Comparison of ENCODE assay signal across 8 cellular contexts in the genomic region with DNA sequence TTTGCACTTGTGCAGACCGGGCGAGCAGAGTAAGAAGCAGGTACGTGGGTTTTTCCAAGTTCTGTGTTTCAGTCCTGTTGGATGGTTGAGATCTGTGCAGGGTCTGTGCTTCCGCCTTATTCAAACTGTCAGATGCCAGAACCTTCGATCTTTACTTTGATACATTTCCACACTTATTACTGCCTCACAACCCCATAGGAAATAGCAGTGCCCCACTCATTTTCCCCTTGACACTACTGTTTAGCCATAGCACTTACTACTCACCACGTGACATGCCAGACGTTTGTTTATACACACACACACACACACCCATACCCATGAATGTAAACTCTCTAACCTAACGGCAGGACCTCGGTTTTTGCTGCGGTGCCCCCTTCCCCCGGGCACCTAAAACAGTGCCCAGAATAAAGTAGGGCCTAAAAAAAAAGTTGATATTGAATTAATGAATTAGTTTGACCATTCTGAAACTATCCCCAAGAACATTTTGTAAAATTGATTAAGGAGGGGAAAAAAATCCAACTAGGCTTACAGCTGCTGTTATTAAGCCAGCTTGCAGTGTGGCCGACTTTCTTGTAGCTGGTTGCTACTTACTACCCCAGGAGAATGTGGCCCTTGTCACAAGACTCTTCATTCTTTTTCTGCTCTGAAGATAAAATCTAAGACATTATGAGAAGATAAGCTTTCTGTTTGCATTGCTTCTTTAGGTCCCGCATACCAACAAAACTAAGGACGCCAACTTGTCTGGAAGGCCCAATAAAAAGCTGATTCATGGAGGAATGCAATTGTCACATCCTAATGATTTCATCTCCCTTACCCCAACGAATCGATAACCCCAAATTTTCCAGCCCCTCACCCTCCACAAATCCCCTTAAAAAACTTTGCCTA. TPM values are rescaled to one million over a fixed set of nuclear protein-coding genes. Genes with fewer than 3 reads are reported as not detected.
DNase-seq lines count a peak whose midpoint lies in the region; ATAC-seq, FAIRE-seq and TF ChIP-seq lines count a peak whose summit lies in the region.

No MANE protein-coding gene starts in this region.

- H3K4me1 ChIP-seq in Panc1 (ENCODE audit: control insufficient read depth, insufficient read depth, low read length) (peaks cover 10% of the 10 kb centered on the region), ectodermal cell (ENCODE audit: control insufficient read depth, insufficient read depth, low read length) (no peaks in the 10 kb centered on the region), mucosa of descending colon (ENCODE audit: low read depth) (peaks cover 12% of the 10 kb centered on the region)

- peak overlapping the region; percentile 32 for H3K27ac ChIP-seq in AG04450 (ENCODE audit: low read depth, low read length)
- H3K27ac ChIP-seq in Panc1 (ENCODE audit: low read length) = peak overlapping the region; percentile 84
- H3K27ac ChIP-seq in ectodermal cell (ENCODE audit: insufficient read depth, low read depth, low read length, poor library complexity, severe bottlenecking) = peak overlapping the region; percentile 84

- TF ChIP-seq CTCF in AG04450 (IDR thresholded peaks at IDR 0.05; ENCODE audit: low read depth, low read length) (no peak), Panc1 (IDR thresholded peaks at IDR 0.05) (no peak), mucosa of descending colon (IDR thresholded peaks at IDR 0.05) (no peak)

- no peaks in the 10 kb centered on the region for H3K9me3 ChIP-seq in AG04450 (ENCODE audit: control insufficient read depth, insufficient read depth, low read length)
- no peaks in the 10 kb centered on the region for H3K9me3 ChIP-seq in Panc1 (ENCODE audit: control insufficient read depth, insufficient read depth, low read depth, low read length)
- H3K9me3 ChIP-seq in ectodermal cell (ENCODE audit: control insufficient read depth, low read length) = no peaks in the 10 kb centered on the region
- H3K9me3 ChIP-seq in mucosa of descending colon = no peaks in the 10 kb centered on the region

- DNase-seq in AG04450 (ENCODE audit: low read depth, low spot score) = no peak
- DNase-seq in Panc1 (ENCODE audit: low read depth, low spot score) = no peak
- peak in 2 of 3 donors; percentile 35 to 63 for DNase-seq in mucosa of descending colon
- DNase-seq in NAMALWA (ENCODE audit: low spot score) = no peak
- no peak for DNase-seq in H54 (ENCODE audit: insufficient read length, low spot score)

- intact Hi-C loops in Panc1 (cut with micrococcal nuclease; ENCODE audit: unreplicated experiment) (loop anchor here (10.0 kb wide), 1 partner anchor 204 kb away; no protein-coding TSS in a partner anchor), mucosa of descending colon (cut with DNase I, micrococcal nuclease) (no loop called here)

- BruUV-seq in Panc1 (replicated peaks; lab: Mats Ljungman, UMichigan) = TSS peak; percentile 72

- H3K36me3 ChIP-seq in Panc1 (ENCODE audit: control insufficient read depth, insufficient read depth, low read length) = no peaks in the 10 kb centered on the region
- no peaks in the 10 kb centered on the region for H3K36me3 ChIP-seq in ectodermal cell (ENCODE audit: control insufficient read depth, insufficient read depth, low read length)
- no peaks in the 10 kb centered on the region for H3K36me3 ChIP-seq in mucosa of descending colon (ENCODE audit: low read depth)

- H3K4me3 ChIP-seq in AG04450 (ENCODE audit: low read depth, low read length) (peak overlapping the region; percentile 89), Panc1 (ENCODE audit: low read depth in 2 of 2, low read length in 2 of 2) (peak overlapping the region; percentile 72 to 96), ectodermal cell (ENCODE audit: insufficient read depth, low read depth, low read length) (peak overlapping the region; percentile 85), mucosa of descending colon (peak overlapping the region; percentile 86)

- no peaks in the 10 kb centered on the region for H3K27me3 ChIP-seq in AG04450 (ENCODE audit: control insufficient read depth, insufficient read depth, low read length)
- H3K27me3 ChIP-seq in Panc1 (ENCODE audit: control insufficient read depth, insufficient read depth, low read length) = no peaks in the 10 kb centered on the region
- no peaks in the 10 kb centered on the region for H3K27me3 ChIP-seq in ectodermal cell (ENCODE audit: control insufficient read depth, insufficient read depth, low read length, poor library complexity, severe bottlenecking)

- POLR2A ChIA-PET in AG04450 (lab: Yijun Ruan, JAX) = interaction anchor here (0.7 to 1.2 kb wide), 2 partner anchors 13 to 73 kb away, joined by 5 to 10 read pairs; no protein-coding TSS in a partner anchor
- POLR2A ChIA-PET in Panc1 (lab: Charles Lee) = no interaction called here

- 38 to 41% methylated on average over 12 to 16 of the region's 16 CpGs for WGBS in ectodermal cell, 2 experiments

- ATAC-seq in GM18498 (IDR thresholded peaks at IDR 0.05; ENCODE audit: unreplicated experiment) = peak; percentile 35
- peak; percentile 25 for ATAC-seq in HG03095 (IDR thresholded peaks at IDR 0.05; ENCODE audit: unreplicated experiment)
- ATAC-seq in Panc1 = peak; percentile 57
- peak; percentile 59 for ATAC-seq in mucosa of descending colon

- no peak; the same call in 1 of the 2 replicates for TF ChIP-seq POLR2A in H54 (IDR thresholded peaks at IDR 0.05; ENCODE audit: low read depth, low read length)

- CTCF ChIA-PET in AG04450 (lab: Charles Lee) = interaction anchor here (0.6 to 3.5 kb wide), 8 partner anchors 17 to 687 kb away, joined by 3 to 30 read pairs (median 6); a partner anchor contains a TSS
- CTCF ChIA-PET in Panc1 (lab: Charles Lee) = interaction anchor here (0.6 to 1.0 kb wide), 2 partner anchors 25 to 206 kb away, joined by 3 to 4 read pairs; no protein-coding TSS in a partner anchor

- in situ Hi-C loops in Panc1 (cut with HindIII; ENCODE audit: low pct_unique_long_range_greater_than_20kb, low sequenced_read_pairs) = no loop called here

- no peak for FAIRE-seq in H54 (lab: Jason Lieb, UNC)

RNA-seq across cellular contexts. Expression of a gene that starts 0.7 kb away (rescaled TPM):
- 4.7 and 6.2 TPM in 2 replicates for polyA plus RNA-seq in AG04450 (2011; rRNA removed)
- 3.9 and 4.6 TPM in 2 replicates for polyA minus RNA-seq in AG04450 (2011; rRNA and poly(A)+ RNA removed)
- total RNA-seq in Panc1 (2021; ENCODE audit: unreplicated experiment) (4.0 TPM), mucosa of descending colon (10 to 100 TPM; 13.4 to 26.2 (median 13.6) TPM)
- 2.2 TPM for polyA plus RNA-seq in Panc1 (2012; ENCODE audit: insufficient read length)
- polyA plus RNA-seq in ectodermal cell (2013, experiment 1 of 4) = 13.6 TPM
- polyA plus RNA-seq in ectodermal cell (2013, experiment 2 of 4) = 12.4 TPM
- 9.5 TPM for polyA plus RNA-seq in ectodermal cell (2013, experiment 3 of 4)
- polyA plus RNA-seq in ectodermal cell (2013, experiment 4 of 4) = 11.8 TPM

Comparison
In these comparisons a context has a peak if more than half of its experiments do, and no peak if none do; other contexts are left out.
1. DNase-seq: peak in mucosa of descending colon (2 of 3); none in AG04450 (single experiment), Panc1 (single experiment), NAMALWA (single experiment) and H54 (single experiment).
2. H3K27ac ChIP-seq: peak in every context shown above with its lines; median percentile 84 in Panc1; 84 in ectodermal cell; 32 in AG04450.
3. Peak in every context shown above with its lines, with median percentiles within 50 percentile points of each other: H3K4me3 ChIP-seq and ATAC-seq.